In genomic region chr14:98855926-98856325, GRCh38 we compare ENCODE assay signal across 5 cellular contexts.
"Had no signal": no experiment of that assay in that cellular context is flagged by ENCODE, and none has a peak within 500 bp of the region (broad histone marks: within the 10 kb centered on the region; RNA-seq: fewer than 3 reads in every experiment).

No MANE protein-coding gene starts in this region.

- H3K4me3 ChIP-seq: K562 had no signal

- DNase-seq: IMR-90, KBM-7 had no signal

- H3K27ac ChIP-seq: HL-60 had no signal

- ATAC-seq: HepG2, K562 had no signal
